9 cellular contexts compared by ENCODE assay signal in genomic region chr1:184242507-184242943, GRCh38.
DNase-seq lines count a peak whose midpoint lies in the region; ATAC-seq and TF ChIP-seq lines count a peak whose summit lies in the region.
"Had no signal": no experiment of that assay in that cellular context is flagged by ENCODE, and none has a peak within 500 bp of the region (broad histone marks: within the 10 kb centered on the region; RNA-seq: fewer than 3 reads in every experiment).

No MANE protein-coding gene starts in this region.

- H3K4me1 Mint-ChIP-seq in MCF 10A (ENCODE audit: insufficient read depth, unreplicated experiment) (no peaks in the 10 kb centered on the region), WTC11 (no peaks in the 10 kb centered on the region)
- no peaks in the 10 kb centered on the region for H3K4me1 Mint-ChIP-seq in naive thymus-derived CD8-positive, alpha-beta T cell

- DNase-seq in MCF 10A (ENCODE audit: unreplicated experiment) (peak; percentile 40), breast epithelium (ENCODE audit: low spot score in 2 of 2) (no peak), WTC11 (ENCODE audit: low spot score) (no peak), right cardiac atrium (no peak), aorta (no peak)
- no peak for DNase-seq in naive thymus-derived CD8-positive, alpha-beta T cell

- H3K4me3 ChIP-seq in breast epithelium (no peak overlapping the region), right cardiac atrium (ENCODE audit: low read length) (no peak overlapping the region), aorta (ENCODE audit: low read length in 2 of 2) (no peak overlapping the region)
- H3K4me3 ChIP-seq: BLaER1 treated with 17β-estradiol and CSF1 and Interleukin-3, amounts not matched to agents 10 nM and 100 nM had no signal

- H3K4me1 ChIP-seq in breast epithelium, result no peaks in the 10 kb centered on the region
- H3K4me1 ChIP-seq in right cardiac atrium (ENCODE audit: control insufficient read depth, insufficient read depth, low read length), result no peaks in the 10 kb centered on the region
- H3K4me1 ChIP-seq in aorta (ENCODE audit: control insufficient read depth in 1 of 2, insufficient read depth in 2 of 2, low read length in 2 of 2), result no peaks in the 10 kb centered on the region

- H3K27me3 ChIP-seq in breast epithelium (no peaks in the 10 kb centered on the region), right cardiac atrium (ENCODE audit: control insufficient read depth, insufficient read depth) (no peaks in the 10 kb centered on the region), aorta (ENCODE audit: control insufficient read depth in 1 of 2, insufficient read depth in 2 of 2, low read length in 1 of 2) (no peaks in the 10 kb centered on the region)
- H3K27me3 ChIP-seq: BLaER1 treated with 17β-estradiol and CSF1 and Interleukin-3, amounts not matched to agents 10 nM and 100 nM had no signal

- no peak overlapping the region for H3K4me3 Mint-ChIP-seq in MCF 10A (ENCODE audit: unreplicated experiment)
- no peak overlapping the region for H3K4me3 Mint-ChIP-seq in WTC11
- H3K4me3 Mint-ChIP-seq in naive thymus-derived CD8-positive, alpha-beta T cell, result no peak overlapping the region

- H3K27ac ChIP-seq in breast epithelium (no peak overlapping the region), right cardiac atrium (ENCODE audit: low read length) (no peak overlapping the region), aorta (ENCODE audit: low read depth in 1 of 2, low read length in 2 of 2) (no peak overlapping the region)
- H3K27ac ChIP-seq: BLaER1 treated with 17β-estradiol and CSF1 and Interleukin-3, amounts not matched to agents 10 nM and 100 nM had no signal

- no peaks in the 10 kb centered on the region for H3K27me3 Mint-ChIP-seq in MCF 10A (ENCODE audit: insufficient read depth, unreplicated experiment)
- H3K27me3 Mint-ChIP-seq in WTC11 (ENCODE audit: low read depth), result no peaks in the 10 kb centered on the region; the same call in 1 of the 2 replicates
- peaks cover 0 to 16% (median 6%) of the 10 kb centered on the region in 5 donors for H3K27me3 Mint-ChIP-seq in naive thymus-derived CD8-positive, alpha-beta T cell

- H3K36me3 ChIP-seq in breast epithelium, result no peaks in the 10 kb centered on the region
- H3K36me3 ChIP-seq in aorta (ENCODE audit: control insufficient read depth in 1 of 2, insufficient read depth in 2 of 2, low read length in 1 of 2), result no peaks in the 10 kb centered on the region
- H3K36me3 ChIP-seq: BLaER1 treated with 17β-estradiol and CSF1 and Interleukin-3, amounts not matched to agents 10 nM and 100 nM had no signal

- no peak for TF ChIP-seq CTCF in MCF 10A (IDR thresholded peaks at IDR 0.05; ENCODE audit: unreplicated experiment)
- no peak for TF ChIP-seq CTCF in breast epithelium (IDR thresholded peaks at IDR 0.05)
- no peak for TF ChIP-seq CTCF in WTC11 (IDR thresholded peaks at IDR 0.05)

- CTCF ChIA-PET in MCF 10A (lab: Yijun Ruan, JAX) (interaction anchor here (0.7 to 3.6 kb wide), 26 partner anchors 13 to 454 kb away, joined by 3 to 31 read pairs (median 5); partner anchors contain the start of gene C1orf21), WTC11 (lab: Charles Lee) (interaction anchor here (0.9 to 4.9 kb wide), 17 partner anchors 20 to 587 kb away, joined by 3 to 64 read pairs (median 3); no protein-coding TSS in a partner anchor)

- H3K27ac Mint-ChIP-seq in MCF 10A (ENCODE audit: low read depth, unreplicated experiment) (peak overlapping the region; percentile 1), WTC11 (no peak overlapping the region)
- no peak overlapping the region for H3K27ac Mint-ChIP-seq in naive thymus-derived CD8-positive, alpha-beta T cell

- no TSS peak for BruUV-seq in MCF 10A (replicated peaks; lab: Mats Ljungman, UMichigan)

- peak; percentile 71 for ATAC-seq in WTC11
- peak; percentile 84 to 91 for ATAC-seq in right cardiac atrium
- ATAC-seq in aorta (ENCODE audit: low FRiP score), result peak; percentile 50
- ATAC-seq in naive thymus-derived CD8-positive, alpha-beta T cell, result no peak
- no peak for ATAC-seq in HG02840 (IDR thresholded peaks at IDR 0.05; ENCODE audit: low FRiP score, unreplicated experiment)
- ATAC-seq in GM21723 (IDR thresholded peaks at IDR 0.05; ENCODE audit: unreplicated experiment), result no peak

- H3K9me3 ChIP-seq in breast epithelium (no peaks in the 10 kb centered on the region), right cardiac atrium (ENCODE audit: control insufficient read depth, low read length) (no peaks in the 10 kb centered on the region), aorta (ENCODE audit: control insufficient read depth, low read length) (no peaks in the 10 kb centered on the region)

- TF ChIP-seq POLR2A in breast epithelium (IDR thresholded peaks at IDR 0.05), result no peak

- intact Hi-C loops in MCF 10A (cut with micrococcal nuclease) (loop anchor here (1.0 kb wide), 2 partner anchors 321 to 422 kb away; no protein-coding TSS in a partner anchor), breast epithelium (cut with DNase I; ENCODE audit: low total_unique reads) (no loop called here), right cardiac atrium (cut with DNase I) (loop anchor here in 1 of 4 donors (10.0 kb wide), 2 partner anchors 322 to 422 kb away; no protein-coding TSS in a partner anchor), aorta (cut with DNase I) (loop anchor here in 1 of 2 donors (10.0 kb wide), 2 partner anchors 142 to 322 kb away; partner anchors contain the start of gene C1orf21)

- H3K9me3 Mint-ChIP-seq in MCF 10A (ENCODE audit: unreplicated experiment), result no peaks in the 10 kb centered on the region
- no peaks in the 10 kb centered on the region for H3K9me3 Mint-ChIP-seq in WTC11
- H3K9me3 Mint-ChIP-seq in naive thymus-derived CD8-positive, alpha-beta T cell, result no peaks in the 10 kb centered on the region

- POLR2A ChIA-PET in MCF 10A (lab: Yijun Ruan, JAX) (interaction anchor here (0.7 to 1.3 kb wide), 4 partner anchors 9 to 481 kb away, joined by 3 to 5 read pairs (median 4); partner anchors contain the start of gene C1orf21), WTC11 (lab: Charles Lee) (interaction anchor here (1.0 kb wide), 1 partner anchor 421 kb away, joined by 3 read pairs; no protein-coding TSS in a partner anchor)
- POLR2A ChIA-PET in naive thymus-derived CD8-positive, alpha-beta T cell (lab: Charles Lee), result no interaction called here

- no peaks in the 10 kb centered on the region for H3K36me3 Mint-ChIP-seq in MCF 10A (ENCODE audit: insufficient read depth, unreplicated experiment)
- H3K36me3 Mint-ChIP-seq in WTC11, result no peaks in the 10 kb centered on the region
- H3K36me3 Mint-ChIP-seq in naive thymus-derived CD8-positive, alpha-beta T cell, result no peaks in the 10 kb centered on the region

- WGBS in right cardiac atrium, result 48% methylated on average over 2 of the region's 2 CpGs
- WGBS in aorta, 2 donors, result 88 to 90% methylated on average over 2 of the region's 2 CpGs

TF ChIP-seq in WTC11, 78 proteins besides CTCF, POLR2A, EP300 and RAD21 (continues in another document):
- TF ChIP-seq JUN (CRISPR knock-in tag; IDR thresholded peaks at IDR 0.05), result no peak
- no peak for TF ChIP-seq TEAD1 (CRISPR knock-in tag; IDR thresholded peaks at IDR 0.05)
- TF ChIP-seq NFYB (CRISPR knock-in tag; conservative IDR thresholded peaks at IDR 0.05; ENCODE audit: low read depth), result no peak
- no peak for TF ChIP-seq PRRX2 (CRISPR knock-in tag; IDR thresholded peaks at IDR 0.05)
- no peak for TF ChIP-seq E2F1 (CRISPR knock-in tag; IDR thresholded peaks at IDR 0.05)
- no peak for TF ChIP-seq TEAD4 (CRISPR knock-in tag; IDR thresholded peaks at IDR 0.05)
- TF ChIP-seq RORB (CRISPR knock-in tag; IDR thresholded peaks at IDR 0.05), result no peak
- TF ChIP-seq ZNF512 (CRISPR knock-in tag; IDR thresholded peaks at IDR 0.05; ENCODE audit: borderline replicate concordance), result no peak
- no peak for TF ChIP-seq ESRRA (CRISPR knock-in tag; IDR thresholded peaks at IDR 0.05; ENCODE audit: borderline replicate concordance)

Comparison
In these comparisons a context has a peak if more than half of its experiments do, and no peak if none do; other contexts are left out.
1. ATAC-seq: peak in WTC11 (single experiment), right cardiac atrium (2 of 2) and aorta (single experiment); none in naive thymus-derived CD8-positive, alpha-beta T cell (0 of 2), HG02840 (single experiment) and GM21723 (single experiment).